ENCODE assay signal across 24 cellular contexts in genomic region chr9:116635908-116636307, GRCh38. TPM values are rescaled to one million over a fixed set of nuclear protein-coding genes. Genes with fewer than 3 reads are reported as not detected.
A peak's percentile ranks its signal among the peaks of the same experiment; 100 is the strongest.
DNase-seq lines count a peak whose midpoint lies in the region; ATAC-seq, FAIRE-seq and TF ChIP-seq lines count a peak whose summit lies in the region.
"Had no signal": no experiment of that assay in that cellular context is flagged by ENCODE, and none has a peak within 500 bp of the region (broad histone marks: within the 10 kb centered on the region; RNA-seq: fewer than 3 reads in every experiment).

No MANE protein-coding gene starts in this region.

- CTCF ChIA-PET in RWPE1 (lab: Yijun Ruan, JAX): interaction anchor here (0.7 to 1.3 kb wide), 2 partner anchors 11 to 898 kb away, joined by 3 to 5 read pairs; no protein-coding TSS in a partner anchor

- H3K27me3 ChIP-seq in brain microvascular endothelial cell (replicated peaks): no peaks in the 10 kb centered on the region
- H3K27me3 ChIP-seq: BLaER1 had no signal

- POLR2A ChIA-PET in RWPE1 (lab: Yijun Ruan, JAX; ENCODE audit: low non-redundant PET): no interaction called here

- TF ChIP-seq CTCF in RWPE1 (conservative IDR thresholded peaks at IDR 0.05; ENCODE audit: low read depth) (no peak), brain microvascular endothelial cell (IDR thresholded peaks at IDR 0.05; ENCODE audit: low read depth, low read length, missing control alignments) (no peak)

- H3K27ac ChIP-seq in RWPE1 (no peak overlapping the region), brain microvascular endothelial cell (no peak overlapping the region)
- H3K27ac ChIP-seq: BLaER1, HL-60 had no signal

- DNase-seq in GM12891 (ENCODE audit: insufficient read length, low spot score) (no peak), medulla oblongata (ENCODE audit: extremely low spot score) (peak; percentile 41), RWPE1 (ENCODE audit: low spot score) (no peak), brain microvascular endothelial cell (no peak), NCI-H524 treated with DMSO at 0.1 percent for 48 hours (lab: John Stamatoyannopoulos, UW) (no peak)
- DNase-seq in activated naive CD4-positive, alpha-beta T cell (lab: John Stamatoyannopoulos, UW): no peak
- DNase-seq: 8988T; Calu3; CD4-positive, alpha-beta memory T cell; DMS 273 treated with DMSO at 0.1 percent for 48 hours; DMS53; DND-41; EL; H7; HFFc6 had no signal

- no peak overlapping the region for H3K4me3 Mint-ChIP-seq in activated T-helper 17 cell treated with anti-CD3 and anti-CD28 coated beads, Interleukin-2, amount 50 U/mL, for 72 hours
- H3K4me3 Mint-ChIP-seq in stimulated activated memory B cell treated with anti-CD40 and anti-IgM and Interleukin-4, amounts not matched to agents 10 μg/mL and 1 μg/mL and 100 μg/mL, for 72 hours: no peak overlapping the region
- H3K4me3 Mint-ChIP-seq: CD14-positive monocyte; CD4-positive, alpha-beta memory T cell; GM23338; HFFc6 had no signal

- in situ Hi-C loops in brain microvascular endothelial cell (cut with HindIII; ENCODE audit: low pct_ligation_motif_present, low sequenced_read_pairs): no loop called here

- no peaks in the 10 kb centered on the region for H3K27me3 Mint-ChIP-seq in activated T-helper 17 cell treated with anti-CD3 and anti-CD28 coated beads, Interleukin-2, amount 50 U/mL, for 72 hours
- no peaks in the 10 kb centered on the region for H3K27me3 Mint-ChIP-seq in stimulated activated memory B cell treated with anti-CD40 and anti-IgM and Interleukin-4, amounts not matched to agents 10 μg/mL and 1 μg/mL and 100 μg/mL, for 72 hours
- H3K27me3 Mint-ChIP-seq: CD4-positive, alpha-beta memory T cell had no signal

- H3K4me3 ChIP-seq in brain microvascular endothelial cell (ENCODE audit: low read depth, low read length): no peak overlapping the region
- H3K4me3 ChIP-seq: BLaER1, GM12878, GM23338 had no signal

- no peak for TF ChIP-seq POLR2A in GM12891 (IDR thresholded peaks at IDR 0.05; ENCODE audit: low read depth, low read length)

- no peak overlapping the region for H3K27ac Mint-ChIP-seq in activated T-helper 17 cell treated with anti-CD3 and anti-CD28 coated beads, Interleukin-2, amount 50 U/mL, for 72 hours
- H3K27ac Mint-ChIP-seq in stimulated activated memory B cell treated with anti-CD40 and anti-IgM and Interleukin-4, amounts not matched to agents 10 μg/mL and 1 μg/mL and 100 μg/mL, for 72 hours: no peak overlapping the region
- H3K27ac Mint-ChIP-seq: CD14-positive monocyte; CD4-positive, alpha-beta memory T cell; GM23338; HFFc6 had no signal

- peak; percentile 39 for ATAC-seq in activated T-helper 17 cell treated with anti-CD3 and anti-CD28 coated beads, Interleukin-2, amount 50 U/mL, for 72 hours (replicated peaks)
- peak; percentile 22 for ATAC-seq in stimulated activated memory B cell treated with anti-CD40 and anti-IgM and Interleukin-4, amounts not matched to agents 10 μg/mL and 1 μg/mL and 100 μg/mL, for 72 hours
- ATAC-seq: GM12878, GM23338, HCT116 had no signal

- no peaks in the 10 kb centered on the region for H3K4me1 Mint-ChIP-seq in activated T-helper 17 cell treated with anti-CD3 and anti-CD28 coated beads, Interleukin-2, amount 50 U/mL, for 72 hours
- no peaks in the 10 kb centered on the region for H3K4me1 Mint-ChIP-seq in stimulated activated memory B cell treated with anti-CD40 and anti-IgM and Interleukin-4, amounts not matched to agents 10 μg/mL and 1 μg/mL and 100 μg/mL, for 72 hours
- H3K4me1 Mint-ChIP-seq: CD14-positive monocyte; CD4-positive, alpha-beta memory T cell; GM23338 had no signal

- no peaks in the 10 kb centered on the region for H3K36me3 Mint-ChIP-seq in activated T-helper 17 cell treated with anti-CD3 and anti-CD28 coated beads, Interleukin-2, amount 50 U/mL, for 72 hours (ENCODE audit: low read depth)
- H3K36me3 Mint-ChIP-seq in stimulated activated memory B cell treated with anti-CD40 and anti-IgM and Interleukin-4, amounts not matched to agents 10 μg/mL and 1 μg/mL and 100 μg/mL, for 72 hours: peaks cover 11% of the 10 kb centered on the region
- H3K36me3 Mint-ChIP-seq: CD14-positive monocyte had no signal

- no peaks in the 10 kb centered on the region for H3K36me3 ChIP-seq in brain microvascular endothelial cell (replicated peaks)
- H3K36me3 ChIP-seq: BLaER1 had no signal

- peak; percentile 13 for FAIRE-seq in GM12891 (lab: Jason Lieb, UNC)
- FAIRE-seq: GM12878, GM18507 had no signal

- H3K9me3 Mint-ChIP-seq in activated T-helper 17 cell treated with anti-CD3 and anti-CD28 coated beads, Interleukin-2, amount 50 U/mL, for 72 hours: no peaks in the 10 kb centered on the region
- peaks cover 3% of the 10 kb centered on the region for H3K9me3 Mint-ChIP-seq in stimulated activated memory B cell treated with anti-CD40 and anti-IgM and Interleukin-4, amounts not matched to agents 10 μg/mL and 1 μg/mL and 100 μg/mL, for 72 hours
- H3K9me3 Mint-ChIP-seq: CD4-positive, alpha-beta memory T cell; GM23338; HFFc6 had no signal

TF ChIP-seq in GM12891, 5 proteins besides CTCF, POLR2A, EP300 and RAD21:
- TF ChIP-seq TAF1 (IDR thresholded peaks at IDR 0.05; ENCODE audit: low read depth, low read length) (no peak), POU2F2 (IDR thresholded peaks at IDR 0.05; ENCODE audit: low read depth, low read length) (no peak)

RNA-seq across cellular contexts. Expression of gene TRIM32, which starts 51.2 kb away (rescaled TPM):
- polyA plus RNA-seq in GM12891 (2012; ENCODE audit: low read depth, missing spikeins): 4.7 TPM
- total RNA-seq in activated T-helper 17 cell treated with anti-CD3 and anti-CD28 coated beads, Interleukin-2, amount 50 U/mL, for 72 hours: 10 to 100 TPM; 14.8 to 15.7 TPM
